In the genomic region with DNA sequence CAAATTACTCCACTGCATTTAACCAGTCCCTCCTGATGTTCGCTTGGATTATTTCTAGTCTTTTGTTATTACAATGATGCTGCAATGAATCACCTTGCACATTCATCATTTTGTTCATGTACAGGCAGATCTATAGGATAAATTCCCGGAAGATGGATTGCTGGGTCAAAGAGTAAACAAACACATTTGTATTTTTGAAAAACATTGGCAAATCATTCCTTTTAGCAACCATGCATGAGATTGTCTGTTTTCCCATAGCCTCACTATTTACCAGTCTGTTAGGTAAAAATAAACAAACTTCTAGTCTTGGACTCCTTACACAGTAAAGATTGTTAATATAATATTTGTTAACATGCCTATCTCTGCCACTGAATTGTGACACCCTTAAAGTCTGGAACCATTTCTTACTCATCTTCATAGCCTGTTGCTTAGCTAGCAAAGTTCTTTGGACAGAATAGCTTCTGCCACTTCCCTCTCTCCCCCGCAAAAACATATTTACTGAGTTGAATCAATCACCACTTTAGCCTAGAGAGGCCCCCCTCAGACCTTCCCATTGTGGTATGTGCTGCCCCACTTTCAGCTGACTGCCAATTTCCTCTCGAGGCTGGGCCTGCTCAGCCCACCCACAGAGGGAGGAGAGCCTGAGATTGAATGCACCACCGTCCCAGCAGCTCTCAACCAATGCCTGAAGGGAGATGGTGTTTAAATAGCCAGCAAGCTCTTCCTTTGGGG, we compare ENCODE assay signal across 11 cellular contexts.
DNase-seq lines count a peak whose midpoint lies in the region; ATAC-seq and TF ChIP-seq lines count a peak whose summit lies in the region.
"Had no signal": no experiment of that assay in that cellular context is flagged by ENCODE, and none has a peak within 500 bp of the region (broad histone marks: within the 10 kb centered on the region; RNA-seq: fewer than 3 reads in every experiment).

No MANE protein-coding gene starts in this region.

- TF ChIP-seq POLR2A in esophagus squamous epithelium (IDR thresholded peaks at IDR 0.05) = no peak

- peak; percentile 82 for ATAC-seq in PC-3
- ATAC-seq in HG03565 (IDR thresholded peaks at IDR 0.05; ENCODE audit: unreplicated experiment) = no peak

- H3F3A ChIP-seq in GM23248 (ENCODE audit: insufficient read depth) (peaks cover 32% of the 10 kb centered on the region), PC-3 (ENCODE audit: low read length, unreplicated experiment) (peaks cover 4% of the 10 kb centered on the region)

- in situ Hi-C loops in GM23248 (cut with MboI) = no loop called here

- H3K27me3 ChIP-seq in GM23248 (replicated peaks; ENCODE audit: insufficient read depth) (no peaks in the 10 kb centered on the region), PC-3 (ENCODE audit: low read length) (no peaks in the 10 kb centered on the region), esophagus squamous epithelium (no peaks in the 10 kb centered on the region)
- H3K27me3 ChIP-seq in effector memory CD4-positive, alpha-beta T cell (replicated peaks; ENCODE audit: control insufficient read depth, insufficient read depth, low read length, poor library complexity, severe bottlenecking) = no peaks in the 10 kb centered on the region

- H3K9me2 ChIP-seq in GM23248 (ENCODE audit: insufficient read depth) = no peaks in the 10 kb centered on the region
- H3K9me2 ChIP-seq in PC-3 (replicated peaks; ENCODE audit: low read length) = no peaks in the 10 kb centered on the region

- no peaks in the 10 kb centered on the region for H3K79me2 ChIP-seq in GM23248 (ENCODE audit: insufficient read depth)
- no peaks in the 10 kb centered on the region for H3K79me2 ChIP-seq in PC-3 (ENCODE audit: low read length)

- H3K9me3 ChIP-seq in GM23248 (ENCODE audit: low read depth) (no peaks in the 10 kb centered on the region), PC-3 (ENCODE audit: low read length) (no peaks in the 10 kb centered on the region), esophagus squamous epithelium (no peaks in the 10 kb centered on the region)
- H3K9me3 ChIP-seq in effector memory CD4-positive, alpha-beta T cell (ENCODE audit: control insufficient read depth, low read length) = no peaks in the 10 kb centered on the region

- H3K27ac ChIP-seq in GM23248 = peak overlapping the region; percentile 74
- peak overlapping the region; percentile 95 for H3K27ac ChIP-seq in PC-3 (ENCODE audit: low read length)
- H3K27ac ChIP-seq in esophagus squamous epithelium = peak overlapping the region; percentile 49 to 71 (median 57)
- no peak overlapping the region for H3K27ac ChIP-seq in effector memory CD4-positive, alpha-beta T cell (ENCODE audit: insufficient read depth, low read length, poor library complexity, severe bottlenecking)

- no peak for TF ChIP-seq CTCF in PC-3 (conservative IDR thresholded peaks at IDR 0.05; ENCODE audit: low read depth, low read length)
- TF ChIP-seq CTCF in esophagus squamous epithelium (IDR thresholded peaks at IDR 0.05) = no peak

- intact Hi-C loops in PC-3 (cut with micrococcal nuclease) = loop anchor here (1.0 to 5.0 kb wide), 3 partner anchors 30 to 326 kb away; no protein-coding TSS in a partner anchor
- intact Hi-C loops in esophagus squamous epithelium (cut with DNase I) = no loop called here

- H3K4me2 ChIP-seq in GM23248 (ENCODE audit: unreplicated experiment) (peak overlapping the region; percentile 61), PC-3 (ENCODE audit: low read length) (peak overlapping the region; percentile 69)

- DNase-seq in GM23248 (peak; percentile 70), PC-3 (peak; percentile 88), esophagus squamous epithelium (lab: John Stamatoyannopoulos, UW) (no peak), smooth muscle cell of the brain vasculature (ENCODE audit: low read depth, low spot score) (peak; percentile 49), NCI-H1436 treated with DMSO at 0.1 percent for 48 hours (lab: John Stamatoyannopoulos, UW) (no peak), DMS79 treated with DMSO at 0.1 percent for 48 hours (lab: John Stamatoyannopoulos, UW) (no peak)
- no peak for DNase-seq in effector memory CD4-positive, alpha-beta T cell
- DNase-seq: cerebellar nuclear complex, SHP77 treated with DMSO at 0.1 percent for 48 hours, small intestine had no signal

- POLR2A ChIA-PET in PC-3 (lab: Charles Lee; ENCODE audit: unreplicated experiment) = no interaction called here

- H2AFZ ChIP-seq in GM23248 (no peak overlapping the region), PC-3 (ENCODE audit: low read length) (no peak overlapping the region)

- 0% methylated on average over 4 to 5 of the region's 5 CpGs for WGBS in GM23248 (ENCODE audit: low coverage in 1 of 2, low lambda C conversion rate in 2 of 2, missing lambda C conversion rate in 2 of 2), 2 experiments
- WGBS in esophagus squamous epithelium, 2 donors = 31 to 34% methylated on average over 3 to 5 of the region's 5 CpGs

- CTCF ChIA-PET in PC-3 (lab: Charles Lee) = interaction anchor here (1.0 kb wide), 1 partner anchor 60 kb away, joined by 4 read pairs; no protein-coding TSS in a partner anchor

- H4K20me1 ChIP-seq in GM23248 (ENCODE audit: insufficient read depth) = no peaks in the 10 kb centered on the region
- no peaks in the 10 kb centered on the region for H4K20me1 ChIP-seq in PC-3 (ENCODE audit: low read length)

- no TSS peak for BruUV-seq in PC-3 (replicated peaks; lab: Mats Ljungman, UMichigan)

- no peaks in the 10 kb centered on the region for H3K36me3 ChIP-seq in GM23248 (ENCODE audit: low read depth)
- no peaks in the 10 kb centered on the region for H3K36me3 ChIP-seq in PC-3 (ENCODE audit: low read depth, low read length)
- no peaks in the 10 kb centered on the region for H3K36me3 ChIP-seq in esophagus squamous epithelium
- no peaks in the 10 kb centered on the region for H3K36me3 ChIP-seq in effector memory CD4-positive, alpha-beta T cell (ENCODE audit: control insufficient read depth, insufficient read depth, low read length)

- peaks cover 46% of the 10 kb centered on the region for H3K4me1 ChIP-seq in GM23248 (ENCODE audit: insufficient read depth)
- peaks cover 30% of the 10 kb centered on the region for H3K4me1 ChIP-seq in PC-3 (ENCODE audit: insufficient read depth, low read length)
- H3K4me1 ChIP-seq in esophagus squamous epithelium = peaks cover 0 to 27% (median 9%) of the 10 kb centered on the region in 3 donors
- no peaks in the 10 kb centered on the region for H3K4me1 ChIP-seq in effector memory CD4-positive, alpha-beta T cell (ENCODE audit: control insufficient read depth, insufficient read depth, low read length, poor library complexity, severe bottlenecking)

- no peak overlapping the region for H3K4me3 ChIP-seq in GM23248
- peak overlapping the region; percentile 32; the same call in 1 of the 2 replicates for H3K4me3 ChIP-seq in PC-3 (ENCODE audit: low read length)
- no peak overlapping the region for H3K4me3 ChIP-seq in esophagus squamous epithelium
- H3K4me3 ChIP-seq in effector memory CD4-positive, alpha-beta T cell (ENCODE audit: insufficient read depth, low read depth, low read length, poor library complexity, severe bottlenecking) = no peak overlapping the region

- H3K9ac ChIP-seq in GM23248 (peak overlapping the region; percentile 33), PC-3 (ENCODE audit: low read length) (peak overlapping the region; percentile 68)

Comparison
In these comparisons a context has a peak if more than half of its experiments do, and no peak if none do; other contexts are left out.
1. DNase-seq: peak in GM23248 (single experiment), PC-3 (single experiment) and smooth muscle cell of the brain vasculature (single experiment); none in esophagus squamous epithelium (single experiment), NCI-H1436 treated with DMSO at 0.1 percent for 48 hours (single experiment), effector memory CD4-positive, alpha-beta T cell (0 of 3) and DMS79 treated with DMSO at 0.1 percent for 48 hours (single experiment).